Comparison of ENCODE assay signal across 1 cellular context in genomic region chr2:172215936-172216335, GRCh38.
TF ChIP-seq lines count a peak whose summit lies in the region.

No MANE protein-coding gene starts in this region.

TF ChIP-seq in GM23338, 12 proteins besides CTCF, POLR2A, EP300 and RAD21 (continued from another document):
- TF ChIP-seq ZNF462 (CRISPR knock-in tag; IDR thresholded peaks at IDR 0.05) (no peak), ZNF114 (CRISPR knock-in tag; IDR thresholded peaks at IDR 0.05) (no peak), EZH2phosphoT487 (IDR thresholded peaks at IDR 0.05; ENCODE audit: unreplicated experiment) (no peak)
